In the genomic region with DNA sequence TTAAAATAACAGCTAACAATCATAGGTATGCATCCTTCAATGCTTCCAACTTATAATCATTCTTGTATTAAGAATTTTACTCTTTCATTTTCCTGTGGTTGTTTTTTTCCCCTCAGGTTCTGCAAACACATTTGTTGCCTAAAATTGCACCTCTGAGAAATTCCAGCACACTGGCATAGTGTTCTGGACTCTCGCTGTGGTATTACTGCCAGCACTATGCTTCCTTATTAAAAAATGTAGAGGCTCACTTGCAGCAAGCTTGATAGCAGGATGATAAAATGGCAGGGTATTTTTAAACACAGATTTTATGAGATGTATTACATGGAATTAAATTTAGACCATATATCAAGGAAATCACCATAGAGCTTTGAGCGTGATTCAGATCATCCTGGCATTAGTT, we compare ENCODE assay signal across 27 cellular contexts.
"Had no signal": no experiment of that assay in that cellular context is flagged by ENCODE, and none has a peak within 500 bp of the region (broad histone marks: within the 10 kb centered on the region; RNA-seq: fewer than 3 reads in every experiment).

No MANE protein-coding gene starts in this region.

- DNase-seq: head of caudate nucleus; hippocampal formation; kidney; lower lobe of right lung; mammary epithelial cell; mesendoderm; naive B cell; natural killer cell; nephron progenitor cell; occipital lobe; psoas muscle; right lobe of liver; stimulated activated CD4-positive, alpha-beta T cell treated with anti-CD3 and anti-CD28 coated beads, Interleukin-12 subunit alpha, Interleukin-12 subunit beta, amount 100 ng/mL, for 4 hours; stimulated activated CD4-positive, alpha-beta T cell treated with anti-CD3 and anti-CD28 coated beads, Interleukin-15, amount 100 ng/mL, for 24 hours; stimulated activated CD4-positive, alpha-beta T cell treated with anti-CD3 and anti-CD28 coated beads, Interleukin-2, amount 100 ng/mL, for 24 hours; stimulated activated CD4-positive, alpha-beta T cell treated with anti-CD3 and anti-CD28 coated beads, Interleukin-4, amount 100 ng/mL, for 1 hour; stimulated activated naive B cell treated with anti-CD40 and anti-IgM and Interleukin-4, amounts not matched to agents 10 μg/mL and 1 μg/mL and 100 μg/mL, for 72 hours; stimulated activated naive CD8-positive, alpha-beta T cell treated with anti-CD3 and anti-CD28 coated beads, Interleukin-15, Interleukin-2, amounts not matched to agents 100 U/mL and 50 U/mL, for 24 hours; stomach; testis; tibial artery; trophoblast cell; upper lobe of right lung had no signal

- H3K4me3 ChIP-seq: lower lobe of right lung, neural progenitor cell, psoas muscle, right lobe of liver, skin epidermis, stomach, testis, tibial artery, upper lobe of right lung had no signal

- H3K36me3 ChIP-seq: lower lobe of right lung, neural progenitor cell, neutrophil, right lobe of liver, stomach, tibial artery, upper lobe of right lung had no signal

- H3K27ac ChIP-seq: lower lobe of right lung, neural progenitor cell, neutrophil, parathyroid adenoma, psoas muscle, right lobe of liver, skin epidermis, stomach, testis, upper lobe of right lung had no signal

- H3K27me3 ChIP-seq: neural progenitor cell, neutrophil, right lobe of liver, stomach, testis, tibial artery, upper lobe of right lung had no signal

- H3K9me3 ChIP-seq: lower lobe of right lung, neutrophil, psoas muscle, right lobe of liver, stomach, testis, tibial artery, upper lobe of right lung had no signal

- H3K4me1 ChIP-seq: lower lobe of right lung, neural progenitor cell, parathyroid adenoma, psoas muscle, right lobe of liver, stomach, testis, upper lobe of right lung had no signal

- ATAC-seq: lower lobe of right lung; natural killer cell; psoas muscle; right lobe of liver; stimulated activated naive B cell treated with anti-CD40 and anti-IgM and Interleukin-4, amounts not matched to agents 10 μg/mL and 1 μg/mL and 100 μg/mL, for 72 hours; stimulated activated naive CD8-positive, alpha-beta T cell treated with anti-CD3 and anti-CD28 coated beads, Interleukin-15, Interleukin-2, amounts not matched to agents 100 U/mL and 50 U/mL, for 24 hours; upper lobe of right lung had no signal
